Comparison of ENCODE assay signal across 28 cellular contexts in the genomic region with DNA sequence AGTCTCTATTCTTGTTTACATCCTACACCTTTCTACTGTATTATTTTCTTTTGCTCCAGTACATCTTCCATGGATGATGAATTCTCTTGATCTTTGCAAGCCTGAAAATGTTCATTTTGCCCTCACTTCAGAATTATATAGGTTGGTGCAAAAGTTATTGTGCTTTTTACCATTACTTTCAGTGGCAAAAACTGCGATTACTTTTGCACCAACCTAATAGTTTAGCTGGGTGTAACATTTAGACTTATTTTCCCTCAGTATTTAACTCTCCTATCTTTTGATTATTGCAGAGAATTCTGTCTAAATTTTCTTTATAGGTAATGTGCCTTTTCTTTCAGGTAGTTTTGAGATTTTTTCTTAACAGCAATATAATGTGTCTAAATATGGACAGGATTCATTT.
"Had no signal": no experiment of that assay in that cellular context is flagged by ENCODE, and none has a peak within 500 bp of the region (broad histone marks: within the 10 kb centered on the region; RNA-seq: fewer than 3 reads in every experiment).

No MANE protein-coding gene starts in this region.

- H3K27ac Mint-ChIP-seq: stimulated activated effector memory CD8-positive, alpha-beta T cell treated with anti-CD3 and anti-CD28 coated beads, Interleukin-12 subunit alpha, Interleukin-12 subunit beta, amount 100 ng/mL, for 72 hours; stimulated activated memory B cell treated with anti-CD40 and anti-IgM and Interleukin-4, amounts not matched to agents 10 μg/mL and 1 μg/mL and 100 μg/mL, for 72 hours; stimulated activated naive CD8-positive, alpha-beta T cell treated with anti-CD3 and anti-CD28 coated beads, Interleukin-15, Interleukin-2, amounts not matched to agents 100 ng/mL and 50 ng/mL, for 24 hours; type B pancreatic cell had no signal

- H3K4me3 Mint-ChIP-seq: stimulated activated effector memory CD8-positive, alpha-beta T cell treated with anti-CD3 and anti-CD28 coated beads, Interleukin-12 subunit alpha, Interleukin-12 subunit beta, amount 100 ng/mL, for 72 hours; stimulated activated memory B cell treated with anti-CD40 and anti-IgM and Interleukin-4, amounts not matched to agents 10 μg/mL and 1 μg/mL and 100 μg/mL, for 72 hours; stimulated activated naive B cell treated with anti-CD40 and anti-IgM and Interleukin-4, amounts not matched to agents 10 μg/mL and 1 μg/mL and 100 μg/mL, for 72 hours; stimulated activated naive CD8-positive, alpha-beta T cell treated with anti-CD3 and anti-CD28 coated beads, Interleukin-15, amount 100 ng/mL, for 72 hours; stimulated activated naive CD8-positive, alpha-beta T cell treated with anti-CD3 and anti-CD28 coated beads, Interleukin-15, Interleukin-2, amounts not matched to agents 100 ng/mL and 50 ng/mL, for 24 hours; type B pancreatic cell had no signal

- H3K4me1 ChIP-seq: stomach, suprapubic skin, testis, thyroid gland, tibial artery, tibial nerve, transverse colon, upper lobe of right lung, uterus, vagina had no signal

- H3K4me3 ChIP-seq: stomach, suprapubic skin, testis, thoracic aorta, thyroid gland, tibial artery, tibial nerve, transverse colon, upper lobe of left lung, upper lobe of right lung, uterus, vagina had no signal

- H3K9me3 ChIP-seq: stomach, suprapubic skin, testis, thoracic aorta, thyroid gland, tibial artery, tibial nerve, transverse colon, upper lobe of left lung, upper lobe of right lung, uterus, vagina had no signal

- H3K9me3 Mint-ChIP-seq: stimulated activated effector memory CD8-positive, alpha-beta T cell treated with anti-CD3 and anti-CD28 coated beads, Interleukin-12 subunit alpha, Interleukin-12 subunit beta, amount 100 ng/mL, for 72 hours; stimulated activated memory B cell treated with anti-CD40 and anti-IgM and Interleukin-4, amounts not matched to agents 10 μg/mL and 1 μg/mL and 100 μg/mL, for 72 hours; stimulated activated naive CD8-positive, alpha-beta T cell treated with anti-CD3 and anti-CD28 coated beads, Interleukin-15, amount 100 ng/mL, for 72 hours; stimulated activated naive CD8-positive, alpha-beta T cell treated with anti-CD3 and anti-CD28 coated beads, Interleukin-15, Interleukin-2, amounts not matched to agents 100 ng/mL and 50 ng/mL, for 24 hours; type B pancreatic cell had no signal

- H3K27me3 ChIP-seq: stomach, suprapubic skin, testis, thyroid gland, tibial artery, tibial nerve, transverse colon, upper lobe of left lung, upper lobe of right lung, uterus, vagina had no signal

- H3K27ac ChIP-seq: stomach, suprapubic skin, testis, thoracic aorta, thyroid gland, tibial artery, tibial nerve, transverse colon, upper lobe of left lung, upper lobe of right lung, uterus, vagina had no signal

- H3K27me3 Mint-ChIP-seq: stimulated activated memory B cell treated with anti-CD40 and anti-IgM and Interleukin-4, amounts not matched to agents 10 μg/mL and 1 μg/mL and 100 μg/mL, for 72 hours; stimulated activated naive B cell treated with anti-CD40 and anti-IgM and Interleukin-4, amounts not matched to agents 10 μg/mL and 1 μg/mL and 100 μg/mL, for 72 hours; stimulated activated naive CD8-positive, alpha-beta T cell treated with anti-CD3 and anti-CD28 coated beads, Interleukin-15, amount 100 ng/mL, for 72 hours; stimulated activated naive CD8-positive, alpha-beta T cell treated with anti-CD3 and anti-CD28 coated beads, Interleukin-15, Interleukin-2, amounts not matched to agents 100 ng/mL and 50 ng/mL, for 24 hours; type B pancreatic cell had no signal

- H3K4me1 Mint-ChIP-seq: stimulated activated effector memory CD8-positive, alpha-beta T cell treated with anti-CD3 and anti-CD28 coated beads, Interleukin-12 subunit alpha, Interleukin-12 subunit beta, amount 100 ng/mL, for 72 hours; stimulated activated memory B cell treated with anti-CD40 and anti-IgM and Interleukin-4, amounts not matched to agents 10 μg/mL and 1 μg/mL and 100 μg/mL, for 72 hours; stimulated activated naive CD8-positive, alpha-beta T cell treated with anti-CD3 and anti-CD28 coated beads, Interleukin-15, amount 100 ng/mL, for 72 hours had no signal

- H3K36me3 ChIP-seq: upper lobe of right lung, uterus, vagina had no signal

- DNase-seq: stimulated activated CD4-positive, alpha-beta T cell treated with anti-CD3 and anti-CD28 coated beads, Interleukin-2, amount 100 ng/mL, for 48 hours; stimulated activated CD4-positive, alpha-beta T cell treated with anti-CD3 and anti-CD28 coated beads, Interleukin-4, amount 100 ng/mL, for 1 hour; stimulated activated CD4-positive, alpha-beta T cell treated with anti-CD3 and anti-CD28 coated beads, Interleukin-4, amount 100 ng/mL, for 24 hours; stimulated activated CD4-positive, alpha-beta T cell treated with anti-CD3 and anti-CD28 coated beads, Interleukin-4, amount 100 ng/mL, for 4 hours; stimulated activated CD8-positive, alpha-beta memory T cell treated with anti-CD3 and anti-CD28 coated beads, Interleukin-4, amount 100 ng/mL, for 48 hours; stimulated activated naive B cell treated with anti-CD40 and anti-IgM and Interleukin-4, amounts not matched to agents 10 μg/mL and 1 μg/mL and 100 μg/mL, for 72 hours; stimulated activated naive CD4-positive, alpha-beta T cell; stimulated activated naive CD4-positive, alpha-beta T cell treated with Interleukin-2 at 50 U/mL for 16 hours; stimulated activated naive CD8-positive, alpha-beta T cell treated with anti-CD3 and anti-CD28 coated beads, Interleukin-15, amount 100 ng/mL, for 72 hours; stimulated activated naive CD8-positive, alpha-beta T cell treated with anti-CD3 and anti-CD28 coated beads, Interleukin-15, Interleukin-2, amounts not matched to agents 100 U/mL and 50 U/mL, for 24 hours; stomach; substantia nigra; testis; thyroid gland; tibial artery; transverse colon; trophoblast cell; upper lobe of right lung; uterus had no signal

- ATAC-seq: stimulated activated effector memory CD8-positive, alpha-beta T cell treated with anti-CD3 and anti-CD28 coated beads, Interleukin-12 subunit alpha, Interleukin-12 subunit beta, amount 100 ng/mL, for 72 hours; stimulated activated memory B cell treated with anti-CD40 and anti-IgM and Interleukin-4, amounts not matched to agents 10 μg/mL and 1 μg/mL and 100 μg/mL, for 72 hours; stimulated activated naive B cell treated with anti-CD40 and anti-IgM and Interleukin-4, amounts not matched to agents 10 μg/mL and 1 μg/mL and 100 μg/mL, for 72 hours; stimulated activated naive CD8-positive, alpha-beta T cell treated with anti-CD3 and anti-CD28 coated beads, Interleukin-15, amount 100 ng/mL, for 72 hours; stimulated activated naive CD8-positive, alpha-beta T cell treated with anti-CD3 and anti-CD28 coated beads, Interleukin-15, Interleukin-2, amounts not matched to agents 100 U/mL and 50 U/mL, for 24 hours had no signal
